ENCODE assay signal across 1 cellular context in the genomic region with DNA sequence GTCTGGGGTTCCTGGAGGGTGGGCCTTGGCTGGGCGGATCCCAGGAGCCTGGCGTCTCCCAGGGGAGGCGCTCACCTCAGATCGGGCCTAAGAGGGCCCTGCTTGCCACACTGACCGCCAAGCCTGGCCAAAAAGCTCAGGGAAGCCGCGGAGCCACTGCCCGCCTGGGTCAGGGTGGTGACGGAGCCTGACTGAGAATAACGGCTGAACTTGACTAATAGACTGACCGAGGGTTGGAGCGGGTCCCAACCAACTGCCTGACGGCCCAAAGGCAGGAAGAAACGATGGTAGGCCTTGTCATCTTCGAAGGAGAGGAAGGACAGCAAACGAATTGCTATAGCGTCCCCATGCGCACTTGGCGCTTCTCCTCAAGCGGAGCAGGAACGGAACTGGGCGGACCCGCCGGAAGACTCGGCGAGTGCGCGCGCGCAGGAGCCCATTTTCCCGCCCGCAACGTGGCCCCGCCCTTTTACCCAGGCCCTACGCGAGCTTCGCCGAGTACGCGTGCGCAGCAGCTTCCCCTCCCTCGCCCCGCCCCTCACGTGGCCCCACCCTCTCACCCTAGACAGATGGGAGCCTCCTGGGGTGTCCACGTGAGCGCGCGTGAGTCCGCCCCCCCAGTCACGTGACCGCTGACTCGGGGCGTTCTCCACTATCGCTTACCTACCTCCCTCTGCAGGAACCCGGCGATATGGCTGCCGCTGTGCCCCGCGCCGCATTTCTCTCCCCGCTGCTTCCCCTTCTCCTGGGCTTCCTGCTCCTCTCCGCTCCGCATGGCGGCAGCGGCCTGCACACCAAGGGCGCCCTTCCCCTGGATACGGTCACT.
TF ChIP-seq lines count a peak whose summit lies in the region.

A gene (plus strand): TSS at position 652 of the 826 bp plus-strand sequence. CDS start 40 bp downstream, at position 692.
A gene (minus strand): TSS at position 391 of the 826 bp plus-strand sequence. CDS start 7,895 bp downstream, outside the sequence.

TF ChIP-seq in K562, 482 proteins besides CTCF, POLR2A, EP300 and RAD21 (continued from another document):
- TF ChIP-seq, protein P1, sequence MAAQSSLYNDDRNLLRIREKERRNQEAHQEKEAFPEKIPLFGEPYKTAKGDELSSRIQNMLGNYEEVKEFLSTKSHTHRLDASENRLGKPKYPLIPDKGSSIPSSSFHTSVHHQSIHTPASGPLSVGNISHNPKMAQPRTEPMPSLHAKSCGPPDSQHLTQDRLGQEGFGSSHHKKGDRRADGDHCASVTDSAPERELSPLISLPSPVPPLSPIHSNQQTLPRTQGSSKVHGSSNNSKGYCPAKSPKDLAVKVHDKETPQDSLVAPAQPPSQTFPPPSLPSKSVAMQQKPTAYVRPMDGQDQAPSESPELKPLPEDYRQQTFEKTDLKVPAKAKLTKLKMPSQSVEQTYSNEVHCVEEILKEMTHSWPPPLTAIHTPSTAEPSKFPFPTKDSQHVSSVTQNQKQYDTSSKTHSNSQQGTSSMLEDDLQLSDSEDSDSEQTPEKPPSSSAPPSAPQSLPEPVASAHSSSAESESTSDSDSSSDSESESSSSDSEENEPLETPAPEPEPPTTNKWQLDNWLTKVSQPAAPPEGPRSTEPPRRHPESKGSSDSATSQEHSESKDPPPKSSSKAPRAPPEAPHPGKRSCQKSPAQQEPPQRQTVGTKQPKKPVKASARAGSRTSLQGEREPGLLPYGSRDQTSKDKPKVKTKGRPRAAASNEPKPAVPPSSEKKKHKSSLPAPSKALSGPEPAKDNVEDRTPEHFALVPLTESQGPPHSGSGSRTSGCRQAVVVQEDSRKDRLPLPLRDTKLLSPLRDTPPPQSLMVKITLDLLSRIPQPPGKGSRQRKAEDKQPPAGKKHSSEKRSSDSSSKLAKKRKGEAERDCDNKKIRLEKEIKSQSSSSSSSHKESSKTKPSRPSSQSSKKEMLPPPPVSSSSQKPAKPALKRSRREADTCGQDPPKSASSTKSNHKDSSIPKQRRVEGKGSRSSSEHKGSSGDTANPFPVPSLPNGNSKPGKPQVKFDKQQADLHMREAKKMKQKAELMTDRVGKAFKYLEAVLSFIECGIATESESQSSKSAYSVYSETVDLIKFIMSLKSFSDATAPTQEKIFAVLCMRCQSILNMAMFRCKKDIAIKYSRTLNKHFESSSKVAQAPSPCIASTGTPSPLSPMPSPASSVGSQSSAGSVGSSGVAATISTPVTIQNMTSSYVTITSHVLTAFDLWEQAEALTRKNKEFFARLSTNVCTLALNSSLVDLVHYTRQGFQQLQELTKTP (IDR thresholded peaks at IDR 0.05; ENCODE audit: low read depth in 1 of 2, partially characterized antibody in 2 of 2): peak in 1 of 2 experiments; percentile 39
- TF ChIP-seq EWSR1 (IDR thresholded peaks at IDR 0.05; ENCODE audit: borderline replicate concordance, low read depth, partially characterized antibody) (no peak), SMAD3 (CRISPR knock-in tag; conservative IDR thresholded peaks at IDR 0.05) (peak; percentile 62; the same call in 1 of the 2 replicates), TBL1XR1 (IDR thresholded peaks at IDR 0.05; ENCODE audit: low read length in 2 of 2) (peak; percentile 32 to 53; a peak in 2 of 4 replicates), ZNF77 (CRISPR knock-in tag; IDR thresholded peaks at IDR 0.05) (no peak), ZBTB1 (CRISPR knock-in tag; IDR thresholded peaks at IDR 0.05; ENCODE audit: borderline replicate concordance, low read depth) (peak; percentile 88)
- TF ChIP-seq, protein P2, sequence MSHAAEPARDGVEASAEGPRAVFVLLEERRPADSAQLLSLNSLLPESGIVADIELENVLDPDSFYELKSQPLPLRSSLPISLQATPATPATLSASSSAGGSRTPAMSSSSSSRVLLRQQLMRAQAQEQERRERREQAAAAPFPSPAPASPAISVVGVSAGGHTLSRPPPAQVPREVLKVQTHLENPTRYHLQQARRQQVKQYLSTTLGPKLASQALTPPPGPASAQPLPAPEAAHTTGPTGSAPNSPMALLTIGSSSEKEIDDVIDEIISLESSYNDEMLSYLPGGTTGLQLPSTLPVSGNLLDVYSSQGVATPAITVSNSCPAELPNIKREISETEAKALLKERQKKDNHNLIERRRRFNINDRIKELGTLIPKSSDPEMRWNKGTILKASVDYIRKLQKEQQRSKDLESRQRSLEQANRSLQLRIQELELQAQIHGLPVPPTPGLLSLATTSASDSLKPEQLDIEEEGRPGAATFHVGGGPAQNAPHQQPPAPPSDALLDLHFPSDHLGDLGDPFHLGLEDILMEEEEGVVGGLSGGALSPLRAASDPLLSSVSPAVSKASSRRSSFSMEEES (CRISPR knock-in tag; IDR thresholded peaks at IDR 0.05): peak; percentile 100
- TF ChIP-seq, protein P3, sequence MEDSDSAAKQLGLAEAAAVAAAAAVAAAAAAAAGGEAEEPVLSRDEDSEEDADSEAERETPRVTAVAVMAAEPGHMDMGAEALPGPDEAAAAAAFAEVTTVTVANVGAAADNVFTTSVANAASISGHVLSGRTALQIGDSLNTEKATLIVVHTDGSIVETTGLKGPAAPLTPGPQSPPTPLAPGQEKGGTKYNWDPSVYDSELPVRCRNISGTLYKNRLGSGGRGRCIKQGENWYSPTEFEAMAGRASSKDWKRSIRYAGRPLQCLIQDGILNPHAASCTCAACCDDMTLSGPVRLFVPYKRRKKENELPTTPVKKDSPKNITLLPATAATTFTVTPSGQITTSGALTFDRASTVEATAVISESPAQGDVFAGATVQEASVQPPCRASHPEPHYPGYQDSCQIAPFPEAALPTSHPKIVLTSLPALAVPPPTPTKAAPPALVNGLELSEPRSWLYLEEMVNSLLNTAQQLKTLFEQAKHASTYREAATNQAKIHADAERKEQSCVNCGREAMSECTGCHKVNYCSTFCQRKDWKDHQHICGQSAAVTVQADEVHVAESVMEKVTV (CRISPR knock-in tag; IDR thresholded peaks at IDR 0.05): no peak; the same call in 1 of the 2 replicates
